ENCODE assay signal across 15 cellular contexts in genomic region chr1:161791889-161792655, GRCh38. TPM values are rescaled to one million over a fixed set of nuclear protein-coding genes. Genes with fewer than 3 reads are reported as not detected.
DNase-seq lines count a peak whose midpoint lies in the region; ATAC-seq and TF ChIP-seq lines count a peak whose summit lies in the region.
"Had no signal": no experiment of that assay in that cellular context is flagged by ENCODE, and none has a peak within 500 bp of the region (broad histone marks: within the 10 kb centered on the region; RNA-seq: fewer than 3 reads in every experiment).

No MANE protein-coding gene starts in this region.

- H3K27ac ChIP-seq in uterus (peak overlapping the region; percentile 19 to 56), heart right ventricle (no peak overlapping the region)
- H3K27ac ChIP-seq: left lung, psoas muscle had no signal

- intact Hi-C loops in uterus (cut with DNase I; ENCODE audit: low total_unique reads): loop anchor here (10.0 kb wide), 1 partner anchor 243 kb away; no protein-coding TSS in a partner anchor
- intact Hi-C loops in heart right ventricle (cut with DNase I): loop anchor here in 8 of 10 donors (2.0 to 5.0 kb wide), 4 partner anchors 230 to 600 kb away; partner anchors contain the start of gene OLFML2B (in 1 of the 8)

- no peaks in the 10 kb centered on the region for H3K27me3 Mint-ChIP-seq in activated T-cell treated with anti-CD3 and anti-CD28 coated beads, Interleukin-2, amount 50 U/mL, for 24 hours
- no peaks in the 10 kb centered on the region for H3K27me3 Mint-ChIP-seq in immature natural killer cell (ENCODE audit: low read depth in 3 of 3)
- H3K27me3 Mint-ChIP-seq: central memory CD8-positive, alpha-beta T cell; naive B cell had no signal

- no peaks in the 10 kb centered on the region for H3K27me3 ChIP-seq in adipocyte (replicated peaks; ENCODE audit: control insufficient read depth, insufficient read depth, low read length)
- H3K27me3 ChIP-seq in uterus: no peaks in the 10 kb centered on the region
- H3K27me3 ChIP-seq in heart right ventricle: no peaks in the 10 kb centered on the region
- H3K27me3 ChIP-seq: left lung had no signal

- ATAC-seq in HG03378 (IDR thresholded peaks at IDR 0.05; ENCODE audit: unreplicated experiment): no peak
- ATAC-seq in heart right ventricle: no peak

- H3K4me1 Mint-ChIP-seq in activated T-cell treated with anti-CD3 and anti-CD28 coated beads, Interleukin-2, amount 50 U/mL, for 24 hours (ENCODE audit: low read depth): peaks cover 32% of the 10 kb centered on the region
- no peaks in the 10 kb centered on the region for H3K4me1 Mint-ChIP-seq in immature natural killer cell
- H3K4me1 Mint-ChIP-seq: WTC11 had no signal

- peaks cover 85% of the 10 kb centered on the region for H3K36me3 Mint-ChIP-seq in activated T-cell treated with anti-CD3 and anti-CD28 coated beads, Interleukin-2, amount 50 U/mL, for 24 hours (ENCODE audit: low read depth)
- peaks cover 16 to 63% (median 27%) of the 10 kb centered on the region in 3 donors for H3K36me3 Mint-ChIP-seq in immature natural killer cell

- H3K4me1 ChIP-seq in adipocyte (ENCODE audit: control insufficient read depth, insufficient read depth, low read length) (no peaks in the 10 kb centered on the region), uterus (no peaks in the 10 kb centered on the region), heart right ventricle (no peaks in the 10 kb centered on the region)
- H3K4me1 ChIP-seq: left lung, psoas muscle had no signal

- TF ChIP-seq POLR2A in uterus (IDR thresholded peaks at IDR 0.05): no peak

- no peak for TF ChIP-seq CTCF in fibroblast of villous mesenchyme (IDR thresholded peaks at IDR 0.05; ENCODE audit: insufficient read depth, low read depth, low read length)
- no peak for TF ChIP-seq CTCF in uterus (IDR thresholded peaks at IDR 0.05)
- TF ChIP-seq CTCF in heart right ventricle (IDR thresholded peaks at IDR 0.05): no peak

- 90 to 92% methylated on average over 5 of the region's 5 CpGs for WGBS in heart right ventricle, 2 donors

- H3K27ac Mint-ChIP-seq in activated T-cell treated with anti-CD3 and anti-CD28 coated beads, Interleukin-2, amount 50 U/mL, for 24 hours: peak overlapping the region; percentile 45
- H3K27ac Mint-ChIP-seq in immature natural killer cell: peak overlapping the region in 1 of 6 donors; percentile 28
- H3K27ac Mint-ChIP-seq: WTC11 had no signal

- no peaks in the 10 kb centered on the region for H3K9me3 Mint-ChIP-seq in activated T-cell treated with anti-CD3 and anti-CD28 coated beads, Interleukin-2, amount 50 U/mL, for 24 hours
- H3K9me3 Mint-ChIP-seq in immature natural killer cell: no peaks in the 10 kb centered on the region
- H3K9me3 Mint-ChIP-seq: activated naive CD4-positive, alpha-beta T cell treated with anti-CD3 and anti-CD28 coated beads, Interleukin-2, amount 50 U/mL, for 72 hours; central memory CD8-positive, alpha-beta T cell; naive B cell; WTC11 had no signal

- no peak overlapping the region for H3K9ac ChIP-seq in adipocyte (ENCODE audit: low read length)

- H3K4me3 ChIP-seq in adipocyte (ENCODE audit: low read length) (no peak overlapping the region), fibroblast of villous mesenchyme (ENCODE audit: low read depth, low read length) (no peak overlapping the region), uterus (no peak overlapping the region), heart right ventricle (no peak overlapping the region)
- H3K4me3 ChIP-seq: left lung, psoas muscle had no signal

- H3K4me3 Mint-ChIP-seq in activated T-cell treated with anti-CD3 and anti-CD28 coated beads, Interleukin-2, amount 50 U/mL, for 24 hours: no peak overlapping the region
- H3K4me3 Mint-ChIP-seq in immature natural killer cell: no peak overlapping the region
- H3K4me3 Mint-ChIP-seq: central memory CD8-positive, alpha-beta T cell; naive B cell; WTC11 had no signal

- H3K36me3 ChIP-seq in adipocyte (ENCODE audit: control insufficient read depth, insufficient read depth, low read length, severe bottlenecking) (peaks cover 32% of the 10 kb centered on the region), uterus (no peaks in the 10 kb centered on the region), heart right ventricle (peaks cover 0 to 98% (median 14%) of the 10 kb centered on the region in 9 donors)

- DNase-seq in activated T-cell treated with anti-CD3 and anti-CD28 coated beads, Interleukin-2, amount 50 U/mL, for 24 hours: no peak
- no peak for DNase-seq in activated T-cell treated with anti-CD3 and anti-CD28 coated beads, Interleukin-2, amount 50 U/mL, for 48 hours
- DNase-seq in adipocyte (ENCODE audit: low read depth): peak; percentile 30
- peak; percentile 34 for DNase-seq in fibroblast of villous mesenchyme (ENCODE audit: low read depth)
- DNase-seq in uterus: no peak
- DNase-seq in immature natural killer cell: no peak
- DNase-seq in heart right ventricle: no peak
- DNase-seq: left lung, naive B cell, NCI-H187 treated with DMSO at 0.1 percent for 48 hours, psoas muscle had no signal

- H3K9me3 ChIP-seq in adipocyte (ENCODE audit: control insufficient read depth, low read length) (no peaks in the 10 kb centered on the region), uterus (no peaks in the 10 kb centered on the region), heart right ventricle (no peaks in the 10 kb centered on the region)
- H3K9me3 ChIP-seq: left lung, psoas muscle had no signal

RNA-seq across cellular contexts. Expression of gene ATF6, which starts 26.0 kb away (rescaled TPM):
- total RNA-seq in fibroblast of villous mesenchyme: 22.9 and 32.8 TPM in 2 replicates
- total RNA-seq in uterus: 10 to 100 TPM; 16.2 to 37.7 (median 30.0) TPM
- polyA plus RNA-seq in immature natural killer cell: 10 to 100 TPM; 10.3 to 14.2 (median 11.0) TPM
- 10 to 100 TPM; 13.4 to 20.9 (median 16.0) TPM for total RNA-seq in heart right ventricle
- polyA plus RNA-seq in heart right ventricle: 1 to 10 TPM; 2.6 to 9.4 TPM

RNA-seq across cellular contexts. Expression of gene DUSP12, which starts 42.5 kb away (rescaled TPM):
- total RNA-seq in fibroblast of villous mesenchyme (26.3 and 36.4 TPM in 2 replicates), uterus (10 to 100 TPM; 16.4 to 62.7 (median 29.3) TPM), heart right ventricle (10 to 100 TPM in 1 of 10 donors, 1 to 10 TPM in 9; 3.5 to 10.2 (median 6.6) TPM)
- polyA plus RNA-seq in immature natural killer cell (100 to 1,000 TPM in 1 of 3 donors, 10 to 100 TPM in 2; 69.5 to 104 (median 71.7) TPM), heart right ventricle (10 to 100 TPM; 11.0 to 15.3 TPM)

Comparison
In these comparisons a context has a peak if more than half of its experiments do, and no peak if none do; other contexts are left out.
1. DNase-seq: peak in adipocyte (single experiment) and fibroblast of villous mesenchyme (single experiment); none in activated T-cell treated with anti-CD3 and anti-CD28 coated beads, Interleukin-2, amount 50 U/mL, for 24 hours (single experiment), activated T-cell treated with anti-CD3 and anti-CD28 coated beads, Interleukin-2, amount 50 U/mL, for 48 hours (0 of 2), uterus (0 of 2), immature natural killer cell (0 of 3) and heart right ventricle (0 of 2).
2. H3K27ac ChIP-seq: peak in uterus (2 of 2); none in heart right ventricle (0 of 10).